In the genomic region with DNA sequence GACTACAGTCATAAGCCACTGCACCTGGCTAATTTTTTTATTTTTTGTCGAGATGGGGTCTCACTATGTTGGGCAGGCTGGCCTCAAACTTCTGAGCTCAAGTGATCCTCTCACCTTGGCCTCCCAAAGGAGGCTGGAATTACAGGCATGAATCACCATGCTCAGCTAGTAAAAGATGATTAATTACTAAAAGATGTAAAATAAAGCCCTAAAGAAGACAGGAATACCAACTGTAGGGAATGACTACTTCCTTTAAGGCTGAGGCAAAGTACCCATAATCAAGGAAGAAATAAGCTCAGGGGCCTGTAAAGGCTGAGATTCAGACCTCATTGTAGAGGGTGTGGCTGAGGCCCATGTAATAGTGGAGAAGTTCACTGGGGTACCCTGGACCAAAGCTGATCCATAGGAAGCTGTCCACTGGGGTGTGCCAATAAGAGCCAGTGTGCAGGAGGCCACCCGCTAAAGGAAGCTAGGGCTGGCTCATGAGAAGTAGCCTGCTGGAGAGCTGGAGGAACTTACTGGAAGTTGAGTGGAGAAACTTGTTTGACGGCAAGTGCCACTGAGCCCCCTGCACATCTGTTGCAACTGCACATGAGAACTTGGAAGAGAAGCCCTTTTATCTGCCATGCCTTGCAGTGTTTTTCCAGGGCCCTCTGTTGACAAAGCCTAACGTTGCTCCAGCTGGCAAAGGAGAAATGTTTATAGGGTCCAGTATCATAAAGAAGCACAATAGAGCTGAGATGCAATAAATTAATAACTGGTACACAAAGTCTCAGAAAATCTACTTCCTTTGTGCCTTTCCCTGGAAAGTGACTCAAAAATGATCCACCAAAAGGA, we compare ENCODE assay signal across 16 cellular contexts. TPM values are rescaled to one million over a fixed set of nuclear protein-coding genes. Genes with fewer than 3 reads are reported as not detected.
"Had no signal": no experiment of that assay in that cellular context is flagged by ENCODE, and none has a peak within 500 bp of the region (broad histone marks: within the 10 kb centered on the region; RNA-seq: fewer than 3 reads in every experiment).

No MANE protein-coding gene starts in this region.

- H3K4me3 Mint-ChIP-seq: activated CD4-positive, alpha-beta T cell treated with anti-CD3 and anti-CD28 coated beads for 36 hours; activated naive CD8-positive, alpha-beta T cell; effector memory CD8-positive, alpha-beta T cell; mesothelial cell of epicardium; nephron progenitor cell; stimulated activated naive CD8-positive, alpha-beta T cell treated with anti-CD3 and anti-CD28 coated beads, Interleukin-15, Interleukin-2, amounts not matched to agents 100 ng/mL and 50 ng/mL, for 24 hours had no signal

- H3K9me3 ChIP-seq: tibial nerve, uterus had no signal

- H3K4me3 ChIP-seq: hepatocyte, lung, tibial nerve, uterus had no signal

- DNase-seq: activated CD4-positive, alpha-beta T cell treated with anti-CD3 and anti-CD28 coated beads for 36 hours; activated CD4-positive, alpha-beta T cell treated with anti-CD3 and anti-CD28 coated beads, Interleukin-2, amount 50 U/mL, for 48 hours; effector memory CD8-positive, alpha-beta T cell; nephron progenitor cell; nucleus accumbens; posterior cingulate gyrus; stimulated activated CD4-positive, alpha-beta T cell treated with anti-CD3 and anti-CD28 coated beads, Interleukin-2, amount 100 ng/mL, for 48 hours; T-helper 2 cell; uterus had no signal

- H3K4me1 ChIP-seq: tibial nerve, uterus had no signal

- H3K9me3 Mint-ChIP-seq: effector memory CD8-positive, alpha-beta T cell; nephron progenitor cell; stimulated activated naive CD8-positive, alpha-beta T cell treated with anti-CD3 and anti-CD28 coated beads, Interleukin-15, Interleukin-2, amounts not matched to agents 100 ng/mL and 50 ng/mL, for 24 hours had no signal

- H3K36me3 Mint-ChIP-seq: activated naive CD8-positive, alpha-beta T cell; mesothelial cell of epicardium had no signal

- H3K27ac ChIP-seq: hepatocyte, tibial nerve, uterus had no signal

- H3K4me1 Mint-ChIP-seq: activated CD4-positive, alpha-beta T cell treated with anti-CD3 and anti-CD28 coated beads for 36 hours; mesothelial cell of epicardium; nephron progenitor cell had no signal

- H3K27me3 ChIP-seq: tibial nerve, uterus had no signal

- H3K27ac Mint-ChIP-seq: activated CD4-positive, alpha-beta T cell treated with anti-CD3 and anti-CD28 coated beads for 36 hours; activated naive CD8-positive, alpha-beta T cell; effector memory CD8-positive, alpha-beta T cell; mesothelial cell of epicardium; nephron progenitor cell; stimulated activated naive CD8-positive, alpha-beta T cell treated with anti-CD3 and anti-CD28 coated beads, Interleukin-15, Interleukin-2, amounts not matched to agents 100 ng/mL and 50 ng/mL, for 24 hours had no signal

- H3K36me3 ChIP-seq: tibial nerve, uterus had no signal

- ATAC-seq: activated CD4-positive, alpha-beta T cell treated with anti-CD3 and anti-CD28 coated beads for 36 hours; effector memory CD8-positive, alpha-beta T cell; left lobe of liver had no signal

RNA-seq across cellular contexts. Expression of a gene that starts 17.8 kb away (rescaled TPM):
- total RNA-seq: activated CD4-positive, alpha-beta T cell treated with anti-CD3 and anti-CD28 coated beads for 36 hours; left lobe of liver had no signal
